ENCODE assay signal across 20 cellular contexts in genomic region chr16:46894011-46894672, GRCh38. TPM values are rescaled to one million over a fixed set of nuclear protein-coding genes. Genes with fewer than 3 reads are reported as not detected.
DNase-seq lines count a peak whose midpoint lies in the region; ATAC-seq and TF ChIP-seq lines count a peak whose summit lies in the region.
"Had no signal": no experiment of that assay in that cellular context is flagged by ENCODE, and none has a peak within 500 bp of the region (broad histone marks: within the 10 kb centered on the region; RNA-seq: fewer than 3 reads in every experiment).

No MANE protein-coding gene starts in this region.

- peaks cover 48% of the 10 kb centered on the region for H3K4me1 Mint-ChIP-seq in brain
- peaks cover 31% of the 10 kb centered on the region for H3K4me1 Mint-ChIP-seq in progenitor cell of endocrine pancreas (ENCODE audit: low read depth)
- peaks cover 6% of the 10 kb centered on the region in 2 donors for H3K4me1 Mint-ChIP-seq in immature natural killer cell

- H3K9me3 Mint-ChIP-seq in brain (no peaks in the 10 kb centered on the region), progenitor cell of endocrine pancreas (ENCODE audit: low read depth) (no peaks in the 10 kb centered on the region), immature natural killer cell (no peaks in the 10 kb centered on the region)
- H3K9me3 Mint-ChIP-seq: activated naive CD8-positive, alpha-beta T cell treated with anti-CD3 and anti-CD28 coated beads, Interleukin-2, amount 50 U/mL, for 24 hours; dendritic cell treated with granulocyte-macrophage colony-stimulating factor and Interleukin-4, amounts not matched to agents 40 ng/mL and 50 ng/mL, for 4 days; memory B cell; neural crest cell had no signal

- DNase-seq in AG10803 (ENCODE audit: low read depth) (peak; percentile 19), hippocampal formation (lab: John Stamatoyannopoulos, UW) (peak; percentile 57 to 70), progenitor cell of endocrine pancreas (ENCODE audit: low spot score, unreplicated experiment) (no peak), immature natural killer cell (no peak), NCI-H69 (lab: John Stamatoyannopoulos, UW) (no peak), H7 (no peak)
- DNase-seq: activated CD4-positive, alpha-beta T cell treated with anti-CD3 and anti-CD28 coated beads, Interleukin-2, amount 50 U/mL, for 4 hours; activated naive CD8-positive, alpha-beta T cell treated with anti-CD3 and anti-CD28 coated beads, Interleukin-2, amount 50 U/mL, for 24 hours; activated T-cell treated with anti-CD3 and anti-CD28 coated beads, Interleukin-2, amount 50 U/mL, for 48 hours; NCI-H1105; stimulated activated naive CD8-positive, alpha-beta T cell treated with anti-CD3 and anti-CD28 coated beads, Interleukin-15, Interleukin-2, amounts not matched to agents 100 U/mL and 50 U/mL, for 24 hours had no signal

- no peaks in the 10 kb centered on the region for H3K27me3 ChIP-seq in H7 (ENCODE audit: control insufficient read depth, insufficient read depth, low read length)

- peaks cover 16% of the 10 kb centered on the region for H3K36me3 ChIP-seq in H7 (replicated peaks; ENCODE audit: control insufficient read depth, insufficient read depth, low read length)

- H3K27ac Mint-ChIP-seq in brain = peak overlapping the region in 4 of 5 experiments; percentile 46 to 79 (median 74)
- H3K27ac Mint-ChIP-seq in progenitor cell of endocrine pancreas = peak overlapping the region; percentile 56
- no peak overlapping the region for H3K27ac Mint-ChIP-seq in immature natural killer cell
- H3K27ac Mint-ChIP-seq: activated naive CD8-positive, alpha-beta T cell treated with anti-CD3 and anti-CD28 coated beads, Interleukin-2, amount 50 U/mL, for 24 hours; dendritic cell treated with granulocyte-macrophage colony-stimulating factor and Interleukin-4, amounts not matched to agents 40 ng/mL and 50 ng/mL, for 4 days; memory B cell had no signal

- H3K4me3 Mint-ChIP-seq in brain = no peak overlapping the region
- H3K4me3 Mint-ChIP-seq in progenitor cell of endocrine pancreas (ENCODE audit: low read depth) = no peak overlapping the region
- H3K4me3 Mint-ChIP-seq in immature natural killer cell = no peak overlapping the region
- H3K4me3 Mint-ChIP-seq: activated naive CD8-positive, alpha-beta T cell treated with anti-CD3 and anti-CD28 coated beads, Interleukin-2, amount 50 U/mL, for 24 hours; dendritic cell treated with granulocyte-macrophage colony-stimulating factor and Interleukin-4, amounts not matched to agents 40 ng/mL and 50 ng/mL, for 4 days; memory B cell; neural crest cell had no signal

- no peak overlapping the region for H3K4me3 ChIP-seq in AG10803 (ENCODE audit: low read length)
- no peak overlapping the region for H3K4me3 ChIP-seq in H7 (ENCODE audit: insufficient read depth, low read depth, low read length)
- H3K4me3 ChIP-seq: A549, K562, SK-N-MC, smooth muscle cell had no signal

- no peaks in the 10 kb centered on the region for H3K27me3 Mint-ChIP-seq in brain
- H3K27me3 Mint-ChIP-seq in progenitor cell of endocrine pancreas = no peaks in the 10 kb centered on the region
- no peaks in the 10 kb centered on the region for H3K27me3 Mint-ChIP-seq in immature natural killer cell (ENCODE audit: low read depth in 3 of 3)
- H3K27me3 Mint-ChIP-seq: activated naive CD8-positive, alpha-beta T cell treated with anti-CD3 and anti-CD28 coated beads, Interleukin-2, amount 50 U/mL, for 24 hours; dendritic cell treated with granulocyte-macrophage colony-stimulating factor and Interleukin-4, amounts not matched to agents 40 ng/mL and 50 ng/mL, for 4 days; memory B cell had no signal

- H3K36me3 Mint-ChIP-seq in brain (peaks cover 69% of the 10 kb centered on the region), progenitor cell of endocrine pancreas (ENCODE audit: insufficient read depth) (peaks cover 17% of the 10 kb centered on the region), immature natural killer cell (no peaks in the 10 kb centered on the region)

- ATAC-seq in GM19324 (IDR thresholded peaks at IDR 0.05; ENCODE audit: low FRiP score, unreplicated experiment) = no peak
- ATAC-seq: A549; activated naive CD8-positive, alpha-beta T cell treated with anti-CD3 and anti-CD28 coated beads, Interleukin-2, amount 50 U/mL, for 24 hours; K562; stimulated activated naive CD8-positive, alpha-beta T cell treated with anti-CD3 and anti-CD28 coated beads, Interleukin-15, Interleukin-2, amounts not matched to agents 100 U/mL and 50 U/mL, for 24 hours had no signal

- TF ChIP-seq CTCF in AG10803 (conservative IDR thresholded peaks at IDR 0.05; ENCODE audit: low read length) (no peak), brain (conservative IDR thresholded peaks at IDR 0.05) (no peak), progenitor cell of endocrine pancreas (IDR thresholded peaks at IDR 0.05; ENCODE audit: unreplicated experiment) (no peak)

RNA-seq across cellular contexts. Expression of gene GPT2, which starts 10.0 kb away (rescaled TPM):
- polyA plus RNA-seq in brain (ENCODE audit: insufficient read depth, low read depth, low replicate concordance) = 116 TPM
- 93.1 and 99.5 TPM in 2 replicates for total RNA-seq in progenitor cell of endocrine pancreas
- polyA plus RNA-seq in immature natural killer cell = under 1 TPM in 2 of 3 donors, not detected in 1; 0.48 to 0.62 TPM
- total RNA-seq in H7 (2014; rRNA removed; shearing (Covaris generic)) = 56.8 and 63.2 TPM in 2 replicates

Comparison
In these comparisons a context has a peak if more than half of its experiments do, and no peak if none do; other contexts are left out.
1. DNase-seq: peak in AG10803 (single experiment) and hippocampal formation (2 of 2); none in progenitor cell of endocrine pancreas (single experiment), immature natural killer cell (0 of 3), NCI-H69 (single experiment) and H7 (single experiment).
2. H3K27ac Mint-ChIP-seq: peak in brain (4 of 5) and progenitor cell of endocrine pancreas (single experiment); none in immature natural killer cell (0 of 6).